In genomic region chr17:82980632-82981031, GRCh38 we compare ENCODE assay signal across 2 cellular contexts.
TF ChIP-seq lines count a peak whose summit lies in the region.

No MANE protein-coding gene starts in this region.

TF ChIP-seq in K562, 482 proteins besides CTCF, POLR2A, EP300 and RAD21 (continued from another document):
- TF ChIP-seq, protein P1, sequence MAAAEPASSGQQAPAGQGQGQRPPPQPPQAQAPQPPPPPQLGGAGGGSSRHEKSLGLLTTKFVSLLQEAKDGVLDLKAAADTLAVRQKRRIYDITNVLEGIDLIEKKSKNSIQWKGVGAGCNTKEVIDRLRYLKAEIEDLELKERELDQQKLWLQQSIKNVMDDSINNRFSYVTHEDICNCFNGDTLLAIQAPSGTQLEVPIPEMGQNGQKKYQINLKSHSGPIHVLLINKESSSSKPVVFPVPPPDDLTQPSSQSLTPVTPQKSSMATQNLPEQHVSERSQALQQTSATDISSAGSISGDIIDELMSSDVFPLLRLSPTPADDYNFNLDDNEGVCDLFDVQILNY (CRISPR knock-in tag; IDR thresholded peaks at IDR 0.05) = no peak
- TF ChIP-seq, protein P2, sequence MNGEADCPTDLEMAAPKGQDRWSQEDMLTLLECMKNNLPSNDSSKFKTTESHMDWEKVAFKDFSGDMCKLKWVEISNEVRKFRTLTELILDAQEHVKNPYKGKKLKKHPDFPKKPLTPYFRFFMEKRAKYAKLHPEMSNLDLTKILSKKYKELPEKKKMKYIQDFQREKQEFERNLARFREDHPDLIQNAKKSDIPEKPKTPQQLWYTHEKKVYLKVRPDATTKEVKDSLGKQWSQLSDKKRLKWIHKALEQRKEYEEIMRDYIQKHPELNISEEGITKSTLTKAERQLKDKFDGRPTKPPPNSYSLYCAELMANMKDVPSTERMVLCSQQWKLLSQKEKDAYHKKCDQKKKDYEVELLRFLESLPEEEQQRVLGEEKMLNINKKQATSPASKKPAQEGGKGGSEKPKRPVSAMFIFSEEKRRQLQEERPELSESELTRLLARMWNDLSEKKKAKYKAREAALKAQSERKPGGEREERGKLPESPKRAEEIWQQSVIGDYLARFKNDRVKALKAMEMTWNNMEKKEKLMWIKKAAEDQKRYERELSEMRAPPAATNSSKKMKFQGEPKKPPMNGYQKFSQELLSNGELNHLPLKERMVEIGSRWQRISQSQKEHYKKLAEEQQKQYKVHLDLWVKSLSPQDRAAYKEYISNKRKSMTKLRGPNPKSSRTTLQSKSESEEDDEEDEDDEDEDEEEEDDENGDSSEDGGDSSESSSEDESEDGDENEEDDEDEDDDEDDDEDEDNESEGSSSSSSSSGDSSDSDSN (IDR thresholded peaks at IDR 0.05; ENCODE audit: borderline replicate concordance in 1 of 2, low read depth in 2 of 2, low read length in 2 of 2) = no peak
- TF ChIP-seq ZNF263 (CRISPR knock-in tag; IDR thresholded peaks at IDR 0.05; ENCODE audit: borderline replicate concordance) (no peak), ZBTB8A (IDR thresholded peaks at IDR 0.05; ENCODE audit: partially characterized antibody) (no peak)

TF ChIP-seq in SK-N-SH, 30 proteins besides CTCF, POLR2A, EP300 and RAD21 (continued from another document):
- TF ChIP-seq JUND (IDR thresholded peaks at IDR 0.05) = no peak
- TF ChIP-seq SIN3A (IDR thresholded peaks at IDR 0.05; ENCODE audit: borderline replicate concordance, low read depth, low read length) = no peak
TF ChIP-seq in SK-N-SH: peak in this region for 0.
